2 cellular contexts compared by ENCODE assay signal in the genomic region with DNA sequence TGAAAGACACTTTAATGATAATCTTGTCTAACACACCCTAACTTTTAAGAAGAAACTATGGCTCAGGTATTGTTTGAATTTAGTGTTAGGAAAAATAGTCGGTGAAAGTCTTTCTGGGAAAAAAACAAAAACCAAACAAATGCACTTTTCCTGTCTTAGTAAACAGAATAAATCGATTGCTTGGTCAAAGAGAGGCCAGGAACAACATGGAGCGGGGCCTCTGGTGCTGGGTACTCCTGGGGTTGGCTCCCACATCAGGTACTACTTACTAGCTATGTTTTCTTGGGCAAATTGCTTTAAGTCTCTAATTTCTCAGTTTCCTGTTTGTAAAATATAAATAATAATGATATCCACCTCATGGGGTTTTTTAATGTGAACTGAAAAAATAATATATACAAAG.
A peak's percentile ranks its signal among the peaks of the same experiment; 100 is the strongest.
TF ChIP-seq lines count a peak whose summit lies in the region.

No MANE protein-coding gene starts in this region.

TF ChIP-seq in liver, 16 proteins besides CTCF, POLR2A, EP300 and RAD21:
- TF ChIP-seq, protein P1, sequence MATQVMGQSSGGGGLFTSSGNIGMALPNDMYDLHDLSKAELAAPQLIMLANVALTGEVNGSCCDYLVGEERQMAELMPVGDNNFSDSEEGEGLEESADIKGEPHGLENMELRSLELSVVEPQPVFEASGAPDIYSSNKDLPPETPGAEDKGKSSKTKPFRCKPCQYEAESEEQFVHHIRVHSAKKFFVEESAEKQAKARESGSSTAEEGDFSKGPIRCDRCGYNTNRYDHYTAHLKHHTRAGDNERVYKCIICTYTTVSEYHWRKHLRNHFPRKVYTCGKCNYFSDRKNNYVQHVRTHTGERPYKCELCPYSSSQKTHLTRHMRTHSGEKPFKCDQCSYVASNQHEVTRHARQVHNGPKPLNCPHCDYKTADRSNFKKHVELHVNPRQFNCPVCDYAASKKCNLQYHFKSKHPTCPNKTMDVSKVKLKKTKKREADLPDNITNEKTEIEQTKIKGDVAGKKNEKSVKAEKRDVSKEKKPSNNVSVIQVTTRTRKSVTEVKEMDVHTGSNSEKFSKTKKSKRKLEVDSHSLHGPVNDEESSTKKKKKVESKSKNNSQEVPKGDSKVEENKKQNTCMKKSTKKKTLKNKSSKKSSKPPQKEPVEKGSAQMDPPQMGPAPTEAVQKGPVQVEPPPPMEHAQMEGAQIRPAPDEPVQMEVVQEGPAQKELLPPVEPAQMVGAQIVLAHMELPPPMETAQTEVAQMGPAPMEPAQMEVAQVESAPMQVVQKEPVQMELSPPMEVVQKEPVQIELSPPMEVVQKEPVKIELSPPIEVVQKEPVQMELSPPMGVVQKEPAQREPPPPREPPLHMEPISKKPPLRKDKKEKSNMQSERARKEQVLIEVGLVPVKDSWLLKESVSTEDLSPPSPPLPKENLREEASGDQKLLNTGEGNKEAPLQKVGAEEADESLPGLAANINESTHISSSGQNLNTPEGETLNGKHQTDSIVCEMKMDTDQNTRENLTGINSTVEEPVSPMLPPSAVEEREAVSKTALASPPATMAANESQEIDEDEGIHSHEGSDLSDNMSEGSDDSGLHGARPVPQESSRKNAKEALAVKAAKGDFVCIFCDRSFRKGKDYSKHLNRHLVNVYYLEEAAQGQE (IDR thresholded peaks at IDR 0.05), result no peak
- TF ChIP-seq RXRA (IDR thresholded peaks at IDR 0.05), result peak in 1 of 2 donors; percentile 17
- TF ChIP-seq GABPA (IDR thresholded peaks at IDR 0.05 in 1 of 2, conservative IDR thresholded peaks at IDR 0.05 in 1 of 2), result no peak
- peak in 1 of 2 donors; percentile 6 for TF ChIP-seq HNF4A (conservative IDR thresholded peaks at IDR 0.05)
- no peak for TF ChIP-seq EGR1 (IDR thresholded peaks at IDR 0.05; ENCODE audit: low read depth in 2 of 2)
- peak; percentile 56 for TF ChIP-seq YY1 (IDR thresholded peaks at IDR 0.05)

TF ChIP-seq in HepG2, 621 proteins besides CTCF, POLR2A, EP300 and RAD21 (continued from another document):
- TF ChIP-seq, protein P2, sequence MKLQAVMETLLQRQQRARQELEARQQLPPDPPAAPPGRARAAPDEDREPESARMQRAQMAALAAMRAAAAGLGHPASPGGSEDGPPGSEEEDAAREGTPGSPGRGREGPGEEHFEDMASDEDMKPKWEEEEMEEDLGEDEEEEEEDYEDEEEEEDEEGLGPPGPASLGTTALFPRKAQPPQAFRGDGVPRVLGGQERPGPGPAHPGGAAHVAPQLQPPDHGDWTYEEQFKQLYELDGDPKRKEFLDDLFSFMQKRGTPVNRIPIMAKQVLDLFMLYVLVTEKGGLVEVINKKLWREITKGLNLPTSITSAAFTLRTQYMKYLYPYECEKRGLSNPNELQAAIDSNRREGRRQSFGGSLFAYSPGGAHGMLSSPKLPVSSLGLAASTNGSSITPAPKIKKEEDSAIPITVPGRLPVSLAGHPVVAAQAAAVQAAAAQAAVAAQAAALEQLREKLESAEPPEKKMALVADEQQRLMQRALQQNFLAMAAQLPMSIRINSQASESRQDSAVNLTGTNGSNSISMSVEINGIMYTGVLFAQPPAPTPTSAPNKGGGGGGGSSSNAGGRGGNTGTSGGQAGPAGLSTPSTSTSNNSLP (IDR thresholded peaks at IDR 0.05; ENCODE audit: low read depth, low read length), result no peak
- TF ChIP-seq, protein P3, sequence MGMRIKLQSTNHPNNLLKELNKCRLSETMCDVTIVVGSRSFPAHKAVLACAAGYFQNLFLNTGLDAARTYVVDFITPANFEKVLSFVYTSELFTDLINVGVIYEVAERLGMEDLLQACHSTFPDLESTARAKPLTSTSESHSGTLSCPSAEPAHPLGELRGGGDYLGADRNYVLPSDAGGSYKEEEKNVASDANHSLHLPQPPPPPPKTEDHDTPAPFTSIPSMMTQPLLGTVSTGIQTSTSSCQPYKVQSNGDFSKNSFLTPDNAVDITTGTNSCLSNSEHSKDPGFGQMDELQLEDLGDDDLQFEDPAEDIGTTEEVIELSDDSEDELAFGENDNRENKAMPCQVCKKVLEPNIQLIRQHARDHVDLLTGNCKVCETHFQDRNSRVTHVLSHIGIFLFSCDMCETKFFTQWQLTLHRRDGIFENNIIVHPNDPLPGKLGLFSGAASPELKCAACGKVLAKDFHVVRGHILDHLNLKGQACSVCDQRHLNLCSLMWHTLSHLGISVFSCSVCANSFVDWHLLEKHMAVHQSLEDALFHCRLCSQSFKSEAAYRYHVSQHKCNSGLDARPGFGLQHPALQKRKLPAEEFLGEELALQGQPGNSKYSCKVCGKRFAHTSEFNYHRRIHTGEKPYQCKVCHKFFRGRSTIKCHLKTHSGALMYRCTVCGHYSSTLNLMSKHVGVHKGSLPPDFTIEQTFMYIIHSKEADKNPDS (CRISPR knock-in tag; IDR thresholded peaks at IDR 0.05), result no peak
- TF ChIP-seq PPARG (CRISPR knock-in tag; conservative IDR thresholded peaks at IDR 0.05), result no peak
- no peak for TF ChIP-seq ZNF326 (CRISPR knock-in tag; IDR thresholded peaks at IDR 0.05; ENCODE audit: borderline replicate concordance)
TF ChIP-seq in HepG2: peak in this region for 0.
